In the genomic region with DNA sequence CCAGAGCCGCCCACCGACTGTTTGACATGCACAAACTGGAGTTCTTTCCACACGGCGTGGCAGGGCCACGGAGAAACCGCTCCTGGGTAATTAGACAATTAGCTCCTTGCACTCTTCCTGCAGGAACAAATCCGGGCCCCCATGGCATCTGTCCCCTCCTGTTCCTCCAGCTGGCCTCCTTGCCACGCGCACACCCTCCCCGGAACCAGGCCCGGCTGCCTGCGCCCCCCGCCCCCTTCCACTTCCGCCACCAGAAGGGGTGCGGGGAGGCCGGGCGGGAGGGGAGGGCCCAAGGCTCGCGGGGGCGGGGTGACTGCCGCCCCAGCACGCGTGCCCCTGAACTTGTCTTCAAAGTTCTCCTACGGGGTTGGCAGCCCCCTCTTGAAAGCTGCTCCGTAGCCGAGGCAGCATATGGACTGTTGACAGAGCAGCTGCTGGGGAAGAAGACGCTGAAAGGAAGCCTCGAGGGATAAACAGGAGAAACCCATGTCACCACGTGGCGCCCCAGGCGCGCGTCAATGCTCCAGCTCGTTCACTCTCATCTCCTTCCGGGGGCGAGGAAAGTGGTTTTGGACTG, we compare ENCODE assay signal across 9 cellular contexts.
DNase-seq lines count a peak whose midpoint lies in the region; ATAC-seq, FAIRE-seq and TF ChIP-seq lines count a peak whose summit lies in the region.
"Had no signal": no experiment of that assay in that cellular context is flagged by ENCODE, and none has a peak within 500 bp of the region (broad histone marks: within the 10 kb centered on the region; RNA-seq: fewer than 3 reads in every experiment).

No MANE protein-coding gene starts in this region.

- no peak overlapping the region for H2BK12ac ChIP-seq in H1 (ENCODE audit: low read depth, low read length)

- no peak overlapping the region for H4K91ac ChIP-seq in H1 (replicated peaks; ENCODE audit: insufficient read length, low read length)

- no peak for FAIRE-seq in H1 (lab: Jason Lieb, UNC)
- FAIRE-seq in urothelium cell line (lab: Jason Lieb, UNC) = no peak

- no peaks in the 10 kb centered on the region for H3K36me3 Mint-ChIP-seq in activated T-helper 2 cell treated with anti-CD3 and anti-CD28 coated beads, Interferon-gamma antibody, Interleukin-2, Interleukin-4, amounts not matched to agents 10 μg/mL and 5 μg/mL and 100 μg/mL, durations not matched to agents 14 hours and 24 hours and 36 hours (ENCODE audit: low read depth)

- H2AK5ac ChIP-seq in H1 (ENCODE audit: low read depth, low read length) = no peak overlapping the region

- no peak for ATAC-seq in GM18861 (IDR thresholded peaks at IDR 0.05; ENCODE audit: unreplicated experiment)

- H2AFZ ChIP-seq in H1 (ENCODE audit: low read length) = no peak overlapping the region

- POLR2A ChIA-PET in H1 (lab: Charles Lee; ENCODE audit: partially characterized antibody) = no interaction called here

- H3K14ac ChIP-seq in H1 (ENCODE audit: insufficient read length) = no peak overlapping the region

- H3K56ac ChIP-seq in H1 (replicated peaks; ENCODE audit: insufficient read length, low read depth, low read length) = no peak overlapping the region

- TF ChIP-seq CTCF in GM12865 (IDR thresholded peaks at IDR 0.05; ENCODE audit: insufficient read depth, low read depth, low read length, missing control alignments) (no peak), H1 (IDR thresholded peaks at IDR 0.05; ENCODE audit: control extremely low read depth in 1 of 3, insufficient read depth in 1 of 3, low read depth in 1 of 3, low read length in 3 of 3) (no peak)

- no peaks in the 10 kb centered on the region for H3K9me3 ChIP-seq in H1 (ENCODE audit: insufficient read depth in 2 of 2, low read depth in 1 of 2, low read length in 1 of 2)
- no peaks in the 10 kb centered on the region for H3K9me3 ChIP-seq in skeletal muscle tissue (ENCODE audit: control insufficient read depth in 3 of 3, low read length in 3 of 3)

- no peak for TF ChIP-seq EP300 in H1 (IDR thresholded peaks at IDR 0.05; ENCODE audit: borderline replicate concordance in 1 of 2, low read depth in 2 of 2, low read length in 2 of 2)

- H2BK15ac ChIP-seq in H1 (ENCODE audit: low read length) = no peak overlapping the region

- H3K27me3 Mint-ChIP-seq in activated T-helper 2 cell treated with anti-CD3 and anti-CD28 coated beads, Interferon-gamma antibody, Interleukin-2, Interleukin-4, amounts not matched to agents 10 μg/mL and 5 μg/mL and 100 μg/mL, durations not matched to agents 14 hours and 24 hours and 36 hours (ENCODE audit: low read depth) = peaks cover 15% of the 10 kb centered on the region

- H3K4me2 ChIP-seq in H1 (ENCODE audit: insufficient read depth in 1 of 2, low read depth in 2 of 2, low read length in 2 of 2) = no peak overlapping the region

- no peak for TF ChIP-seq RAD21 in H1 (IDR thresholded peaks at IDR 0.05 in 1 of 2, conservative IDR thresholded peaks at IDR 0.05 in 1 of 2; ENCODE audit: low read depth in 2 of 2, low read length in 2 of 2)

- H3K23ac ChIP-seq in H1 (ENCODE audit: insufficient read length) = no peak overlapping the region

- no peaks in the 10 kb centered on the region; the same call in 1 of the 2 replicates for H3K23me2 ChIP-seq in H1 (ENCODE audit: low read depth, low read length)

- DNase-seq in GM12865 (ENCODE audit: low read depth) = peak; percentile 67
- peak; percentile 22 for DNase-seq in NCI-H2227 treated with DMSO at 0.1 percent for 48 hours (lab: John Stamatoyannopoulos, UW)
- DNase-seq in H1 (ENCODE audit: low read depth in 1 of 2, low spot score in 2 of 2) = no peak
- no peak for DNase-seq in activated T-helper 2 cell treated with anti-CD3 and anti-CD28 coated beads, Interferon-gamma antibody, Interleukin-2, Interleukin-4, amounts not matched to agents 10 μg/mL and 5 μg/mL and 100 μg/mL, durations not matched to agents 14 hours and 24 hours and 36 hours (ENCODE audit: low spot score)
- no peak for DNase-seq in COR-L47 (lab: John Stamatoyannopoulos, UW)
- no peak for DNase-seq in urothelium cell line (ENCODE audit: low spot score)

- no peak overlapping the region for H3K18ac ChIP-seq in H1 (ENCODE audit: extremely low read depth, low read length)

- H3K4me1 ChIP-seq in H1 (replicated peaks in 1 of 4; ENCODE audit: control insufficient read depth in 3 of 4, insufficient read depth in 4 of 4, low read length in 3 of 4) (peaks cover 0 to 10% (median 5%) of the 10 kb centered on the region in 4 experiments), skeletal muscle tissue (ENCODE audit: control insufficient read depth in 3 of 3, insufficient read depth in 3 of 3, low read length in 3 of 3) (peaks cover 0 to 2% (median 0%) of the 10 kb centered on the region in 3 donors)

- H3K4me1 Mint-ChIP-seq in activated T-helper 2 cell treated with anti-CD3 and anti-CD28 coated beads, Interferon-gamma antibody, Interleukin-2, Interleukin-4, amounts not matched to agents 10 μg/mL and 5 μg/mL and 100 μg/mL, durations not matched to agents 14 hours and 24 hours and 36 hours (ENCODE audit: low read depth) = peaks cover 1% of the 10 kb centered on the region

- H3K79me2 ChIP-seq in H1 (ENCODE audit: control insufficient read depth in 1 of 2, insufficient read depth in 2 of 2, low read length in 2 of 2) = no peaks in the 10 kb centered on the region

- H3K36me3 ChIP-seq in H1 (ENCODE audit: control insufficient read depth in 2 of 4, insufficient read depth in 4 of 4, low read length in 3 of 4) = no peaks in the 10 kb centered on the region
- H3K36me3 ChIP-seq in skeletal muscle tissue (ENCODE audit: control insufficient read depth in 3 of 3, insufficient read depth in 3 of 3, low read length in 3 of 3) = no peaks in the 10 kb centered on the region

- H3K27me3 ChIP-seq in H1 (replicated peaks in 1 of 4; ENCODE audit: control insufficient read depth in 3 of 4, extremely low read depth in 1 of 4, insufficient read depth in 3 of 4, low read length in 3 of 4) = no peaks in the 10 kb centered on the region
- H3K27me3 ChIP-seq in skeletal muscle tissue (ENCODE audit: control insufficient read depth in 3 of 3, insufficient read depth in 3 of 3, low read length in 3 of 3) = no peaks in the 10 kb centered on the region

- no peaks in the 10 kb centered on the region for H4K20me1 ChIP-seq in H1 (replicated peaks in 1 of 2; ENCODE audit: control insufficient read depth in 1 of 2, insufficient read depth in 2 of 2, low read length in 2 of 2)

- H2BK20ac ChIP-seq in H1 (ENCODE audit: low read length) = no peak overlapping the region

- peak overlapping the region; percentile 12 for H3K4me3 ChIP-seq in GM12865 (ENCODE audit: low read depth, low read length)
- H3K4me3 ChIP-seq in H1 (ENCODE audit: extremely low read depth in 1 of 4, insufficient read depth in 2 of 4, low read depth in 3 of 4, low read length in 4 of 4) = no peak overlapping the region
- peak overlapping the region in 2 of 3 donors; percentile 32 to 44 for H3K4me3 ChIP-seq in skeletal muscle tissue (ENCODE audit: low read length in 3 of 3)

- no peak overlapping the region for H2BK5ac ChIP-seq in H1 (ENCODE audit: low read depth, low read length)

- 89% methylated on average over 28 of the region's 36 CpGs; no CpG with 5 or more reads in 1 of the 2 experiments for WGBS in H1 (ENCODE audit: extremely low coverage in 1 of 2, insufficient coverage in 1 of 2, insufficient read length in 1 of 2, insufficient replicate concordance in 2 of 2, low coverage in 1 of 2, low lambda C conversion rate in 2 of 2, missing lambda C conversion rate in 1 of 2), 2 experiments

- no peak overlapping the region for H2BK120ac ChIP-seq in H1 (replicated peaks; ENCODE audit: low read depth, low read length)

- H3K9me3 Mint-ChIP-seq in activated T-helper 2 cell treated with anti-CD3 and anti-CD28 coated beads, Interferon-gamma antibody, Interleukin-2, Interleukin-4, amounts not matched to agents 10 μg/mL and 5 μg/mL and 100 μg/mL, durations not matched to agents 14 hours and 24 hours and 36 hours = no peaks in the 10 kb centered on the region
- H3K9me3 Mint-ChIP-seq: stimulated activated naive CD8-positive, alpha-beta T cell treated with anti-CD3 and anti-CD28 coated beads, Interleukin-15, Interleukin-2, amounts not matched to agents 100 ng/mL and 50 ng/mL, for 24 hours had no signal

- no peaks in the 10 kb centered on the region for H3K79me1 ChIP-seq in H1 (ENCODE audit: low read depth, low read length)

- H3K27ac ChIP-seq in H1 (ENCODE audit: low read depth, low read length) (no peak overlapping the region), skeletal muscle tissue (ENCODE audit: low read depth, low read length) (no peak overlapping the region)

- TF ChIP-seq POLR2A in H1 (IDR thresholded peaks at IDR 0.05; ENCODE audit: control extremely low read depth in 1 of 2, low read depth in 2 of 2, low read length in 2 of 2) = no peak

- no peak overlapping the region for H4K5ac ChIP-seq in H1 (ENCODE audit: insufficient read length, low read depth, low read length)

- H3K4me3 Mint-ChIP-seq in activated T-helper 2 cell treated with anti-CD3 and anti-CD28 coated beads, Interferon-gamma antibody, Interleukin-2, Interleukin-4, amounts not matched to agents 10 μg/mL and 5 μg/mL and 100 μg/mL, durations not matched to agents 14 hours and 24 hours and 36 hours (ENCODE audit: low read depth) = no peak overlapping the region
- H3K4me3 Mint-ChIP-seq: stimulated activated naive CD8-positive, alpha-beta T cell treated with anti-CD3 and anti-CD28 coated beads, Interleukin-15, Interleukin-2, amounts not matched to agents 100 ng/mL and 50 ng/mL, for 24 hours had no signal

- H3K27ac Mint-ChIP-seq in activated T-helper 2 cell treated with anti-CD3 and anti-CD28 coated beads, Interferon-gamma antibody, Interleukin-2, Interleukin-4, amounts not matched to agents 10 μg/mL and 5 μg/mL and 100 μg/mL, durations not matched to agents 14 hours and 24 hours and 36 hours = no peak overlapping the region
- H3K27ac Mint-ChIP-seq: stimulated activated naive CD8-positive, alpha-beta T cell treated with anti-CD3 and anti-CD28 coated beads, Interleukin-15, Interleukin-2, amounts not matched to agents 100 ng/mL and 50 ng/mL, for 24 hours had no signal

- H4K8ac ChIP-seq in H1 (ENCODE audit: extremely low read depth, insufficient read depth, low read length) = no peak overlapping the region; the same call in 1 of the 2 replicates

- CTCF ChIA-PET in H1 (lab: Charles Lee; ENCODE audit: partially characterized antibody) = interaction anchor here (1.1 to 2.7 kb wide), 4 partner anchors 10 to 591 kb away, joined by 3 to 9 read pairs (median 5); no protein-coding TSS in a partner anchor

- H3K9ac ChIP-seq in H1 (replicated peaks in 1 of 4; ENCODE audit: extremely low read depth in 1 of 4, low read depth in 3 of 4, low read length in 3 of 4) = no peak overlapping the region
- H3K9ac ChIP-seq in skeletal muscle tissue (ENCODE audit: low read depth in 1 of 3, low read length in 3 of 3) = no peak overlapping the region

- intact Hi-C loops in activated T-helper 2 cell treated with anti-CD3 and anti-CD28 coated beads, Interferon-gamma antibody, Interleukin-2, Interleukin-4, amounts not matched to agents 10 μg/mL and 5 μg/mL and 100 μg/mL, durations not matched to agents 14 hours and 24 hours and 36 hours (cut with micrococcal nuclease) = no loop called here

- no peak overlapping the region for H3K4ac ChIP-seq in H1 (replicated peaks; ENCODE audit: insufficient read length, low read depth, low read length)

Comparison
In these comparisons a context has a peak if more than half of its experiments do, and no peak if none do; other contexts are left out.
1. DNase-seq: peak in GM12865 (single experiment) and NCI-H2227 treated with DMSO at 0.1 percent for 48 hours (single experiment); none in H1 (0 of 2), activated T-helper 2 cell treated with anti-CD3 and anti-CD28 coated beads, Interferon-gamma antibody, Interleukin-2, Interleukin-4, amounts not matched to agents 10 μg/mL and 5 μg/mL and 100 μg/mL, durations not matched to agents 14 hours and 24 hours and 36 hours (single experiment), COR-L47 (single experiment) and urothelium cell line (single experiment).
2. H3K4me3 ChIP-seq: peak in GM12865 (single experiment) and skeletal muscle tissue (2 of 3); none in H1 (0 of 4).